In the genomic region with DNA sequence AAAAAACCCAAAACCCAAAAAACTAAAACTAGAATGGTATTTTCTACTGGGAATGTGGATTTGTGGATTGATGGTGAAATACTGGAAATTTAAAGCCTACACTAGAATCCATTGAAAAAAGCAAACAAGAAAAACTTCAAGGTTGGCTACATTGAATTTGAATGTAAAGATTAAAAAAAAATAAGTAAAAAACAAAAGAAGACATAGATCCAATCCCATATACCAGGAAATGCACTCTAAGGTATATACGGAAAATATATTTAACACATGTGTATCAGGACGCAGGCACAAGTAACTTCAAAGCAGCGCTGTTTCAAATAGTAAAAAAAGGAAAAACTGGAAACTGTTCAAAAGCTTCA, we compare ENCODE assay signal across 8 cellular contexts. TPM values are rescaled to one million over a fixed set of nuclear protein-coding genes. Genes with fewer than 3 reads are reported as not detected.
DNase-seq lines count a peak whose midpoint lies in the region; ATAC-seq lines count a peak whose summit lies in the region.

No MANE protein-coding gene starts in this region.

- no peaks in the 10 kb centered on the region for H3K36me3 ChIP-seq in HUES48 (ENCODE audit: control insufficient read depth, insufficient read depth, low read length)

- no peaks in the 10 kb centered on the region for H3K36me3 Mint-ChIP-seq in activated T-helper 2 cell treated with anti-CD3 and anti-CD28 coated beads, Interferon-gamma antibody, Interleukin-2, Interleukin-4, amounts not matched to agents 10 μg/mL and 5 μg/mL and 100 μg/mL, durations not matched to agents 14 hours and 24 hours and 36 hours (ENCODE audit: low read depth)
- peaks cover 0 to 3% of the 10 kb centered on the region in 2 donors for H3K36me3 Mint-ChIP-seq in stimulated activated naive B cell treated with anti-CD40 and anti-IgM and Interleukin-4, amounts not matched to agents 10 μg/mL and 1 μg/mL and 100 μg/mL, for 72 hours

- peaks cover 19% of the 10 kb centered on the region for H3K4me1 Mint-ChIP-seq in activated T-helper 2 cell treated with anti-CD3 and anti-CD28 coated beads, Interferon-gamma antibody, Interleukin-2, Interleukin-4, amounts not matched to agents 10 μg/mL and 5 μg/mL and 100 μg/mL, durations not matched to agents 14 hours and 24 hours and 36 hours (ENCODE audit: low read depth)
- peaks cover 10 to 22% of the 10 kb centered on the region in 2 donors for H3K4me1 Mint-ChIP-seq in stimulated activated naive B cell treated with anti-CD40 and anti-IgM and Interleukin-4, amounts not matched to agents 10 μg/mL and 1 μg/mL and 100 μg/mL, for 72 hours

- no peaks in the 10 kb centered on the region for H3K27me3 Mint-ChIP-seq in activated T-helper 2 cell treated with anti-CD3 and anti-CD28 coated beads, Interferon-gamma antibody, Interleukin-2, Interleukin-4, amounts not matched to agents 10 μg/mL and 5 μg/mL and 100 μg/mL, durations not matched to agents 14 hours and 24 hours and 36 hours (ENCODE audit: low read depth)
- no peaks in the 10 kb centered on the region for H3K27me3 Mint-ChIP-seq in stimulated activated naive B cell treated with anti-CD40 and anti-IgM and Interleukin-4, amounts not matched to agents 10 μg/mL and 1 μg/mL and 100 μg/mL, for 72 hours

- H3K4me3 ChIP-seq in HUES48 (ENCODE audit: low read depth, low read length), result peak overlapping the region; percentile 83
- peak overlapping the region; percentile 89 for H3K4me3 ChIP-seq in iPS-18c (ENCODE audit: insufficient read depth, low read depth, low read length)

- H3K27ac Mint-ChIP-seq in activated T-helper 2 cell treated with anti-CD3 and anti-CD28 coated beads, Interferon-gamma antibody, Interleukin-2, Interleukin-4, amounts not matched to agents 10 μg/mL and 5 μg/mL and 100 μg/mL, durations not matched to agents 14 hours and 24 hours and 36 hours, result peak overlapping the region; percentile 83
- no peak overlapping the region for H3K27ac Mint-ChIP-seq in stimulated activated naive B cell treated with anti-CD40 and anti-IgM and Interleukin-4, amounts not matched to agents 10 μg/mL and 1 μg/mL and 100 μg/mL, for 72 hours

- no peaks in the 10 kb centered on the region for H3K9me3 Mint-ChIP-seq in activated T-helper 2 cell treated with anti-CD3 and anti-CD28 coated beads, Interferon-gamma antibody, Interleukin-2, Interleukin-4, amounts not matched to agents 10 μg/mL and 5 μg/mL and 100 μg/mL, durations not matched to agents 14 hours and 24 hours and 36 hours
- H3K9me3 Mint-ChIP-seq in stimulated activated naive B cell treated with anti-CD40 and anti-IgM and Interleukin-4, amounts not matched to agents 10 μg/mL and 1 μg/mL and 100 μg/mL, for 72 hours, result no peaks in the 10 kb centered on the region

- DNase-seq in activated T-helper 2 cell treated with anti-CD3 and anti-CD28 coated beads, Interferon-gamma antibody, Interleukin-2, Interleukin-4, amounts not matched to agents 10 μg/mL and 5 μg/mL and 100 μg/mL, durations not matched to agents 14 hours and 24 hours and 36 hours (ENCODE audit: low spot score), result no peak
- DNase-seq in stimulated activated naive B cell treated with anti-CD40 and anti-IgM and Interleukin-4, amounts not matched to agents 10 μg/mL and 1 μg/mL and 100 μg/mL, for 72 hours, result no peak
- DNase-seq in C1 segment of cervical spinal cord (lab: John Stamatoyannopoulos, UW) (no peak), SW 1271 (lab: John Stamatoyannopoulos, UW) (no peak), NCI-H526 (lab: John Stamatoyannopoulos, UW) (no peak), NCI-H2227 treated with DMSO at 0.1 percent for 48 hours (lab: John Stamatoyannopoulos, UW) (no peak)

- peak overlapping the region; percentile 96 for H3K4me3 Mint-ChIP-seq in activated T-helper 2 cell treated with anti-CD3 and anti-CD28 coated beads, Interferon-gamma antibody, Interleukin-2, Interleukin-4, amounts not matched to agents 10 μg/mL and 5 μg/mL and 100 μg/mL, durations not matched to agents 14 hours and 24 hours and 36 hours (ENCODE audit: low read depth)
- H3K4me3 Mint-ChIP-seq in stimulated activated naive B cell treated with anti-CD40 and anti-IgM and Interleukin-4, amounts not matched to agents 10 μg/mL and 1 μg/mL and 100 μg/mL, for 72 hours, result peak overlapping the region; percentile 95 to 98

- intact Hi-C loops in activated T-helper 2 cell treated with anti-CD3 and anti-CD28 coated beads, Interferon-gamma antibody, Interleukin-2, Interleukin-4, amounts not matched to agents 10 μg/mL and 5 μg/mL and 100 μg/mL, durations not matched to agents 14 hours and 24 hours and 36 hours (cut with micrococcal nuclease), result loop anchor here (2.0 kb wide), 2 partner anchors 236 to 634 kb away; a partner anchor contains a TSS

- no peaks in the 10 kb centered on the region for H3K27me3 ChIP-seq in HUES48 (ENCODE audit: control insufficient read depth, insufficient read depth, low read length)

- ATAC-seq in stimulated activated naive B cell treated with anti-CD40 and anti-IgM and Interleukin-4, amounts not matched to agents 10 μg/mL and 1 μg/mL and 100 μg/mL, for 72 hours (replicated peaks), result no peak

- H3K27ac ChIP-seq in HUES48 (ENCODE audit: low read depth, low read length), result peak overlapping the region; percentile 32

- H3K4me1 ChIP-seq in HUES48 (ENCODE audit: control insufficient read depth, insufficient read depth, low read length), result peaks cover 4% of the 10 kb centered on the region; the same call in 1 of the 2 replicates

- H3K9ac ChIP-seq in HUES48 (ENCODE audit: low read depth, low read length), result 0 out of 2 replicates have a peak overlapping the region, but pooled peaks have one; percentile 39

- H3K9me3 ChIP-seq in HUES48 (ENCODE audit: control insufficient read depth, insufficient read depth, low read length) (no peaks in the 10 kb centered on the region), iPS-18c (ENCODE audit: control insufficient read depth, insufficient read depth, low read length) (no peaks in the 10 kb centered on the region)

RNA-seq across cellular contexts. Expression of a gene that starts 0.8 kb away (rescaled TPM):
- 4.8 and 6.8 TPM in 2 replicates for total RNA-seq in activated T-helper 2 cell treated with anti-CD3 and anti-CD28 coated beads, Interferon-gamma antibody, Interleukin-2, Interleukin-4, amounts not matched to agents 10 μg/mL and 5 μg/mL and 100 μg/mL, durations not matched to agents 14 hours and 24 hours and 36 hours

RNA-seq across cellular contexts. Expression of a gene that starts 19.4 kb away (rescaled TPM):
- total RNA-seq in activated T-helper 2 cell treated with anti-CD3 and anti-CD28 coated beads, Interferon-gamma antibody, Interleukin-2, Interleukin-4, amounts not matched to agents 10 μg/mL and 5 μg/mL and 100 μg/mL, durations not matched to agents 14 hours and 24 hours and 36 hours, result 15.4 and 18.6 TPM in 2 replicates
